9 cellular contexts compared by ENCODE assay signal in genomic region chr14:106844608-106845285, GRCh38.
DNase-seq lines count a peak whose midpoint lies in the region; ATAC-seq, FAIRE-seq and TF ChIP-seq lines count a peak whose summit lies in the region.
"Had no signal": no experiment of that assay in that cellular context is flagged by ENCODE, and none has a peak within 500 bp of the region (broad histone marks: within the 10 kb centered on the region; RNA-seq: fewer than 3 reads in every experiment).

No MANE protein-coding gene starts in this region.

- H3K4me3 Mint-ChIP-seq in CD4-positive, alpha-beta T cell: peak overlapping the region; percentile 96

- no peaks in the 10 kb centered on the region for H3K27me3 Mint-ChIP-seq in CD4-positive, alpha-beta T cell

- DNase-seq in CD4-positive, alpha-beta T cell: peak; percentile 47 to 74 (median 61)
- DNase-seq in NCI-H2029 (lab: John Stamatoyannopoulos, UW) (peak; percentile 19), posterior vena cava (ENCODE audit: low spot score) (peak; percentile 89), D721Med (ENCODE audit: insufficient read length, low spot score) (no peak), GM19238 (ENCODE audit: insufficient read length, low spot score) (no peak)
- DNase-seq in activated CD4-positive, alpha-beta T cell treated with anti-CD3 and anti-CD28 coated beads, Interleukin-2, amount 50 U/mL, for 4 hours: peak; percentile 51 to 53

- no peaks in the 10 kb centered on the region for H3K9me3 ChIP-seq in CD4-positive, alpha-beta T cell (ENCODE audit: control insufficient read depth, low read length)

- FAIRE-seq in D721Med (lab: Jason Lieb, UNC): no peak

- TF ChIP-seq CTCF in CD4-positive, alpha-beta T cell (IDR thresholded peaks at IDR 0.05): no peak
- TF ChIP-seq CTCF in D721Med (IDR thresholded peaks at IDR 0.05; ENCODE audit: insufficient read depth, missing control alignments): no peak

- peak; percentile 80 for ATAC-seq in CD4-positive, alpha-beta T cell (ENCODE audit: poor library complexity)
- ATAC-seq in GM21423 (IDR thresholded peaks at IDR 0.05; ENCODE audit: unreplicated experiment): peak; percentile 45
- peak; percentile 59 for ATAC-seq in esophagus mucosa
- ATAC-seq: HCT116 had no signal

- peaks cover 46% of the 10 kb centered on the region for H3K4me1 Mint-ChIP-seq in CD4-positive, alpha-beta T cell (ENCODE audit: low read depth)

- intact Hi-C loops in CD4-positive, alpha-beta T cell (cut with DNase I, micrococcal nuclease): loop anchor here (2.0 kb wide), 1 partner anchor 28 kb away; no protein-coding TSS in a partner anchor
- intact Hi-C loops in posterior vena cava (cut with DNase I): no loop called here

- H3K27me3 ChIP-seq in CD4-positive, alpha-beta T cell (ENCODE audit: control insufficient read depth, insufficient read depth, low read length): no peaks in the 10 kb centered on the region

- peaks cover 9% of the 10 kb centered on the region for H3K36me3 Mint-ChIP-seq in CD4-positive, alpha-beta T cell (ENCODE audit: low read depth)

- H3K27ac ChIP-seq in CD4-positive, alpha-beta T cell (ENCODE audit: low read depth, low read length): peak overlapping the region; percentile 81

- POLR2A ChIA-PET in CD4-positive, alpha-beta T cell (lab: Charles Lee): interaction anchor here (1.2 kb wide), 1 partner anchor 14 kb away, joined by 4 read pairs; no protein-coding TSS in a partner anchor

- CTCF ChIA-PET in CD4-positive, alpha-beta T cell (lab: Charles Lee): interaction anchor here (2.2 to 5.2 kb wide), 4 partner anchors 14 to 28 kb away, joined by 13 to 42 read pairs (median 26); no protein-coding TSS in a partner anchor

- no peaks in the 10 kb centered on the region for H3K9me3 Mint-ChIP-seq in CD4-positive, alpha-beta T cell

- peak overlapping the region; percentile 52 for H3K27ac Mint-ChIP-seq in CD4-positive, alpha-beta T cell

Comparison
In these comparisons a context has a peak if more than half of its experiments do, and no peak if none do; other contexts are left out.
1. DNase-seq: peak in CD4-positive, alpha-beta T cell (10 of 10), NCI-H2029 (single experiment), activated CD4-positive, alpha-beta T cell treated with anti-CD3 and anti-CD28 coated beads, Interleukin-2, amount 50 U/mL, for 4 hours (2 of 2) and posterior vena cava (single experiment); none in D721Med (single experiment) and GM19238 (single experiment).
2. intact Hi-C loops: an anchor here in CD4-positive, alpha-beta T cell (2.0 kb wide); none called in posterior vena cava.
3. Peak in every context shown above with its lines, with median percentiles within 50 percentile points of each other: ATAC-seq.